In genomic region chr6:89999154-89999553, GRCh38 we compare ENCODE assay signal across 10 cellular contexts.
DNase-seq lines count a peak whose midpoint lies in the region; ATAC-seq and TF ChIP-seq lines count a peak whose summit lies in the region.
"Had no signal": no experiment of that assay in that cellular context is flagged by ENCODE, and none has a peak within 500 bp of the region (broad histone marks: within the 10 kb centered on the region; RNA-seq: fewer than 3 reads in every experiment).

No MANE protein-coding gene starts in this region.

- H3K9me3 Mint-ChIP-seq in activated naive CD4-positive, alpha-beta T cell treated with anti-CD3 and anti-CD28 coated beads, Interleukin-2, amount 10 ng/mL, durations not matched to agents 7 days and 5 days, result no peaks in the 10 kb centered on the region
- no peaks in the 10 kb centered on the region for H3K9me3 Mint-ChIP-seq in effector memory CD8-positive, alpha-beta T cell
- H3K9me3 Mint-ChIP-seq: dendritic cell treated with granulocyte-macrophage colony-stimulating factor and Interleukin-4, amounts not matched to agents 40 ng/mL and 50 ng/mL, for 4 days had no signal

- TF ChIP-seq POLR2A in thyroid gland (IDR thresholded peaks at IDR 0.05), result no peak

- H3K4me1 ChIP-seq in thyroid gland, result peaks cover 5 to 12% of the 10 kb centered on the region in 2 donors

- H3K4me3 ChIP-seq in thyroid gland (replicated peaks in 1 of 3), result no peak overlapping the region
- H3K4me3 ChIP-seq: thoracic aorta had no signal

- H3K4me1 Mint-ChIP-seq in activated naive CD4-positive, alpha-beta T cell treated with anti-CD3 and anti-CD28 coated beads, Interleukin-2, amount 10 ng/mL, durations not matched to agents 7 days and 5 days, result peaks cover 19% of the 10 kb centered on the region
- peaks cover 3 to 4% of the 10 kb centered on the region in 2 donors for H3K4me1 Mint-ChIP-seq in effector memory CD8-positive, alpha-beta T cell (ENCODE audit: low read depth in 2 of 2)

- TF ChIP-seq CTCF in thyroid gland (IDR thresholded peaks at IDR 0.05), result no peak

- H3K9me3 ChIP-seq in thyroid gland, result no peaks in the 10 kb centered on the region
- H3K9me3 ChIP-seq: thoracic aorta had no signal

- H3K27me3 ChIP-seq in thyroid gland, result no peaks in the 10 kb centered on the region

- DNase-seq in activated naive CD4-positive, alpha-beta T cell treated with Interleukin-2 at 50 U/mL for 16 hours, result peak; percentile 20
- DNase-seq in activated naive CD4-positive, alpha-beta T cell treated with anti-CD3 and anti-CD28 coated beads, Interleukin-2, amount 10 ng/mL, durations not matched to agents 7 days and 5 days, result no peak
- DNase-seq in NCI-H82 treated with DMSO at 0.1 percent for 48 hours (lab: John Stamatoyannopoulos, UW; ENCODE audit: unreplicated experiment), result peak; percentile 57
- peak in 2 of 3 experiments; percentile 3 to 9 for DNase-seq in effector memory CD8-positive, alpha-beta T cell
- peak; percentile 44 to 47 for DNase-seq in thyroid gland
- DNase-seq in globus pallidus (ENCODE audit: low spot score), result no peak

- no peak overlapping the region for H3K27ac ChIP-seq in thyroid gland

- no peak overlapping the region for H3K27ac Mint-ChIP-seq in activated naive CD4-positive, alpha-beta T cell treated with anti-CD3 and anti-CD28 coated beads, Interleukin-2, amount 10 ng/mL, durations not matched to agents 7 days and 5 days
- H3K27ac Mint-ChIP-seq in effector memory CD8-positive, alpha-beta T cell, result no peak overlapping the region
- H3K27ac Mint-ChIP-seq: dendritic cell treated with granulocyte-macrophage colony-stimulating factor and Interleukin-4, amounts not matched to agents 40 ng/mL and 50 ng/mL, for 4 days had no signal

- no peaks in the 10 kb centered on the region for H3K36me3 ChIP-seq in thyroid gland
- H3K36me3 ChIP-seq: thoracic aorta had no signal

- peaks cover 40% of the 10 kb centered on the region for H3K36me3 Mint-ChIP-seq in activated naive CD4-positive, alpha-beta T cell treated with anti-CD3 and anti-CD28 coated beads, Interleukin-2, amount 10 ng/mL, durations not matched to agents 7 days and 5 days
- peaks cover 8% of the 10 kb centered on the region for H3K36me3 Mint-ChIP-seq in effector memory CD8-positive, alpha-beta T cell (ENCODE audit: insufficient read depth)

- intact Hi-C loops in thyroid gland (cut with DNase I), result no loop called here

- H3K27me3 Mint-ChIP-seq in activated naive CD4-positive, alpha-beta T cell treated with anti-CD3 and anti-CD28 coated beads, Interleukin-2, amount 10 ng/mL, durations not matched to agents 7 days and 5 days, result no peaks in the 10 kb centered on the region
- H3K27me3 Mint-ChIP-seq in effector memory CD8-positive, alpha-beta T cell, result no peaks in the 10 kb centered on the region
- H3K27me3 Mint-ChIP-seq: dendritic cell treated with granulocyte-macrophage colony-stimulating factor and Interleukin-4, amounts not matched to agents 40 ng/mL and 50 ng/mL, for 4 days had no signal

- peak; percentile 65 for ATAC-seq in effector memory CD8-positive, alpha-beta T cell (replicated peaks)
- ATAC-seq in GM18498 (IDR thresholded peaks at IDR 0.05; ENCODE audit: unreplicated experiment) (no peak), GM21390 (IDR thresholded peaks at IDR 0.05; ENCODE audit: unreplicated experiment) (no peak)

- 30 to 40% methylated on average over 4 of the region's 4 CpGs for WGBS in thyroid gland, 2 donors

- CTCF ChIA-PET in activated naive CD4-positive, alpha-beta T cell treated with anti-CD3 and anti-CD28 coated beads, Interleukin-2, amount 10 ng/mL, durations not matched to agents 7 days and 5 days (lab: Charles Lee), result interaction anchor here (1.3 kb wide), 1 partner anchor 179 kb away, joined by 3 read pairs; no protein-coding TSS in a partner anchor

- H3K4me3 Mint-ChIP-seq in activated naive CD4-positive, alpha-beta T cell treated with anti-CD3 and anti-CD28 coated beads, Interleukin-2, amount 10 ng/mL, durations not matched to agents 7 days and 5 days, result no peak overlapping the region
- H3K4me3 Mint-ChIP-seq in effector memory CD8-positive, alpha-beta T cell, result no peak overlapping the region
- H3K4me3 Mint-ChIP-seq: dendritic cell treated with granulocyte-macrophage colony-stimulating factor and Interleukin-4, amounts not matched to agents 40 ng/mL and 50 ng/mL, for 4 days had no signal

Comparison
In these comparisons a context has a peak if more than half of its experiments do, and no peak if none do; other contexts are left out.
1. DNase-seq: peak in activated naive CD4-positive, alpha-beta T cell treated with Interleukin-2 at 50 U/mL for 16 hours (single experiment), NCI-H82 treated with DMSO at 0.1 percent for 48 hours (single experiment), effector memory CD8-positive, alpha-beta T cell (2 of 3) and thyroid gland (2 of 2); none in activated naive CD4-positive, alpha-beta T cell treated with anti-CD3 and anti-CD28 coated beads, Interleukin-2, amount 10 ng/mL, durations not matched to agents 7 days and 5 days (single experiment) and globus pallidus (single experiment).